19 cellular contexts compared by ENCODE assay signal in the genomic region with DNA sequence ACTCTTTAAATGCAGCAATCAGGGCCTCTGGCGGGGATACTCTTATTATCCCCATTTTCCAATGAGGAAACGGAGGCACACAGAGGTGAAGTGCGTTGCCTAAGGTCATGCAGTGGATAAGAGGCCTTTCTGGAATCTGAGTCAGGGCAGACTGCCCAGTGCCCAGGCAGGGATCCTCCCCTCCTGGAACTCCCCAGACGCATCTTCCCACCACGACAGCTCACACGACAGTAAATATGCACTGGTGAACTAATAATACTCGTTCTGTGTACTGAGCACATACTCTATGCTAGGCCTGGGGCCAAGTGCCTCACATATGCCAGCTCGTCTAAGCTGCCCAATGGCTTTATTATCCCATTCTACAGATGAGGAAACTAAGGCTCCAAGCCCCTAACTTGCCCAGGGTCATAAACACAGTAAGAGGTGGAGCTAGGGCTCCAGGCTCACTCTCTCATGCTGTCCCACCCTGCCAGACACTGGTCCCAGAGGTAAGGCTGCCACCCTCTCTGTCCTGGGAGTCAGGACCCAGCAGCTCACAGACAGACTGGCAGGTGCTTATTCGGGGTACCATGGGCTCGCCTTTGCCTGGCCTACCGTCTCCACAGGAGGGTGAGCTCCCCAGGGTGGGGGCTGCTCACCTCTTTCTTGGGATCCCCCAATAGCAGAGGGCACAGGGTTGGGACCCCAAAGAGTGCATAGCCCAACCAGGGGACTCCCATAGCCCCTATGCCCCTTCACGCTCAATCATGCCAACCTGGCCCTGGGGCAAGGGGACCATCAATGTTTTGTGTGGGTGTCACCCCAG. TPM values are rescaled to one million over a fixed set of nuclear protein-coding genes. Genes with fewer than 3 reads are reported as not detected.
DNase-seq lines count a peak whose midpoint lies in the region; ATAC-seq, FAIRE-seq and TF ChIP-seq lines count a peak whose summit lies in the region.
"Had no signal": no experiment of that assay in that cellular context is flagged by ENCODE, and none has a peak within 500 bp of the region (broad histone marks: within the 10 kb centered on the region; RNA-seq: fewer than 3 reads in every experiment).

No MANE protein-coding gene starts in this region.

- peaks cover 8% of the 10 kb centered on the region for H3K9me3 Mint-ChIP-seq in T-helper 2 cell treated with Interferon-gamma antibody and Interleukin-4, amounts not matched to agents 5 μg/mL and 100 μg/mL, for 36 hours
- H3K9me3 Mint-ChIP-seq in activated naive CD8-positive, alpha-beta T cell treated with anti-CD3 and anti-CD28 coated beads for 36 hours, result peaks cover 12% of the 10 kb centered on the region
- no peaks in the 10 kb centered on the region for H3K9me3 Mint-ChIP-seq in natural killer cell treated with Interleukin-12 subunit alpha and Interleukin-12 subunit beta and Interleukin-15 and Interleukin-18, amount 100 ng/mL, for 72 hours
- peaks cover 18% of the 10 kb centered on the region for H3K9me3 Mint-ChIP-seq in MCF 10A (ENCODE audit: unreplicated experiment)

- POLR2A ChIA-PET in MCF 10A (lab: Yijun Ruan, JAX), result no interaction called here

- no peak for TF ChIP-seq CTCF in MCF 10A (IDR thresholded peaks at IDR 0.05; ENCODE audit: unreplicated experiment)

- no peak for ATAC-seq in natural killer cell treated with Interleukin-12 subunit alpha and Interleukin-12 subunit beta and Interleukin-15 and Interleukin-18, amount 100 ng/mL, for 72 hours

- peak overlapping the region; percentile 96 for H3K4me3 Mint-ChIP-seq in T-helper 2 cell treated with Interferon-gamma antibody and Interleukin-4, amounts not matched to agents 5 μg/mL and 100 μg/mL, for 36 hours
- H3K4me3 Mint-ChIP-seq in activated naive CD8-positive, alpha-beta T cell treated with anti-CD3 and anti-CD28 coated beads for 36 hours, result peak overlapping the region; percentile 91
- peak overlapping the region; percentile 95 for H3K4me3 Mint-ChIP-seq in natural killer cell treated with Interleukin-12 subunit alpha and Interleukin-12 subunit beta and Interleukin-15 and Interleukin-18, amount 100 ng/mL, for 72 hours
- H3K4me3 Mint-ChIP-seq in MCF 10A (ENCODE audit: unreplicated experiment), result no peak overlapping the region

- H3K27me3 Mint-ChIP-seq in T-helper 2 cell treated with Interferon-gamma antibody and Interleukin-4, amounts not matched to agents 5 μg/mL and 100 μg/mL, for 36 hours (ENCODE audit: low read depth), result no peaks in the 10 kb centered on the region
- no peaks in the 10 kb centered on the region for H3K27me3 Mint-ChIP-seq in activated naive CD8-positive, alpha-beta T cell treated with anti-CD3 and anti-CD28 coated beads for 36 hours
- H3K27me3 Mint-ChIP-seq in natural killer cell treated with Interleukin-12 subunit alpha and Interleukin-12 subunit beta and Interleukin-15 and Interleukin-18, amount 100 ng/mL, for 72 hours, result no peaks in the 10 kb centered on the region
- peaks cover 35% of the 10 kb centered on the region for H3K27me3 Mint-ChIP-seq in MCF 10A (ENCODE audit: insufficient read depth, unreplicated experiment)

- CTCF ChIA-PET in MCF 10A (lab: Yijun Ruan, JAX), result interaction anchor here (0.7 kb wide), 1 partner anchor 58 kb away, joined by 3 read pairs; no protein-coding TSS in a partner anchor

- DNase-seq in T-helper 2 cell treated with Interferon-gamma antibody and Interleukin-4, amounts not matched to agents 5 μg/mL and 100 μg/mL, for 36 hours (ENCODE audit: low spot score), result no peak
- no peak for DNase-seq in T-helper 2 cell
- no peak for DNase-seq in GM19239 (ENCODE audit: insufficient read length, low spot score)
- no peak for DNase-seq in activated naive CD8-positive, alpha-beta T cell treated with anti-CD3 and anti-CD28 coated beads for 36 hours
- DNase-seq in natural killer cell treated with Interleukin-12 subunit alpha and Interleukin-12 subunit beta and Interleukin-15 and Interleukin-18, amount 100 ng/mL, for 72 hours (ENCODE audit: low spot score), result no peak
- DNase-seq in NCI-H2029 (lab: John Stamatoyannopoulos, UW), result no peak
- no peak for DNase-seq in HPDE6-E6E7 (ENCODE audit: extremely low spot score)
- DNase-seq in MCF 10A (ENCODE audit: unreplicated experiment), result no peak
- DNase-seq: 8988T, Calu3, GDM1, GOT3, hypothalamus, naive B cell, NCI-H1417 treated with DMSO at 0.1 percent for 48 hours, uterus had no signal

- H3K36me3 Mint-ChIP-seq in T-helper 2 cell treated with Interferon-gamma antibody and Interleukin-4, amounts not matched to agents 5 μg/mL and 100 μg/mL, for 36 hours (ENCODE audit: low read depth), result peaks cover 57% of the 10 kb centered on the region
- peaks cover 53% of the 10 kb centered on the region for H3K36me3 Mint-ChIP-seq in activated naive CD8-positive, alpha-beta T cell treated with anti-CD3 and anti-CD28 coated beads for 36 hours
- H3K36me3 Mint-ChIP-seq in natural killer cell treated with Interleukin-12 subunit alpha and Interleukin-12 subunit beta and Interleukin-15 and Interleukin-18, amount 100 ng/mL, for 72 hours, result peaks cover 37% of the 10 kb centered on the region
- no peaks in the 10 kb centered on the region for H3K36me3 Mint-ChIP-seq in MCF 10A (ENCODE audit: insufficient read depth, unreplicated experiment)

- H3K27ac Mint-ChIP-seq in T-helper 2 cell treated with Interferon-gamma antibody and Interleukin-4, amounts not matched to agents 5 μg/mL and 100 μg/mL, for 36 hours, result peak overlapping the region; percentile 95
- H3K27ac Mint-ChIP-seq in activated naive CD8-positive, alpha-beta T cell treated with anti-CD3 and anti-CD28 coated beads for 36 hours, result peak overlapping the region; percentile 90
- H3K27ac Mint-ChIP-seq in natural killer cell treated with Interleukin-12 subunit alpha and Interleukin-12 subunit beta and Interleukin-15 and Interleukin-18, amount 100 ng/mL, for 72 hours, result peak overlapping the region; percentile 90 to 98
- no peak overlapping the region for H3K27ac Mint-ChIP-seq in MCF 10A (ENCODE audit: low read depth, unreplicated experiment)

- no TSS peak for BruUV-seq in MCF 10A (replicated peaks; lab: Mats Ljungman, UMichigan)

- FAIRE-seq in GM19239 (lab: Jason Lieb, UNC), result peak; percentile 44
- FAIRE-seq: TTC549 had no signal

- H3K4me1 Mint-ChIP-seq in T-helper 2 cell treated with Interferon-gamma antibody and Interleukin-4, amounts not matched to agents 5 μg/mL and 100 μg/mL, for 36 hours (ENCODE audit: low read depth), result peaks cover 61% of the 10 kb centered on the region
- H3K4me1 Mint-ChIP-seq in activated naive CD8-positive, alpha-beta T cell treated with anti-CD3 and anti-CD28 coated beads for 36 hours, result peaks cover 53% of the 10 kb centered on the region
- peaks cover 77 to 79% of the 10 kb centered on the region in 2 donors for H3K4me1 Mint-ChIP-seq in natural killer cell treated with Interleukin-12 subunit alpha and Interleukin-12 subunit beta and Interleukin-15 and Interleukin-18, amount 100 ng/mL, for 72 hours (ENCODE audit: low read depth in 2 of 2)
- peaks cover 6% of the 10 kb centered on the region for H3K4me1 Mint-ChIP-seq in MCF 10A (ENCODE audit: insufficient read depth, unreplicated experiment)

- intact Hi-C loops in MCF 10A (cut with micrococcal nuclease), result no loop called here

RNA-seq across cellular contexts. Expression of gene IL2RB, which starts 2.3 kb away (rescaled TPM):
- total RNA-seq in activated naive CD8-positive, alpha-beta T cell treated with anti-CD3 and anti-CD28 coated beads for 36 hours, result 100 to 1,000 TPM; 148 to 149 TPM
- 100 to 1,000 TPM; 508 to 635 TPM for total RNA-seq in natural killer cell treated with Interleukin-12 subunit alpha and Interleukin-12 subunit beta and Interleukin-15 and Interleukin-18, amount 100 ng/mL, for 72 hours
- not detected in 2 replicates for total RNA-seq in MCF 10A (2022)
- total RNA-seq: Calu3, dermis microvascular lymphatic vessel endothelial cell, SJSA1 had no signal

RNA-seq across cellular contexts. Expression of gene TMPRSS6, which starts 37.9 kb away (rescaled TPM):
- total RNA-seq in activated naive CD8-positive, alpha-beta T cell treated with anti-CD3 and anti-CD28 coated beads for 36 hours, result 1 to 10 TPM; 1.8 to 2.0 TPM
- 1 to 10 TPM; 1.8 to 1.9 TPM for total RNA-seq in natural killer cell treated with Interleukin-12 subunit alpha and Interleukin-12 subunit beta and Interleukin-15 and Interleukin-18, amount 100 ng/mL, for 72 hours
- not detected in 2 replicates for total RNA-seq in MCF 10A (2022)
- total RNA-seq: Calu3, dermis microvascular lymphatic vessel endothelial cell, SJSA1, uterus had no signal

RNA-seq across cellular contexts. Expression of gene C1QTNF6, which starts 40.7 kb away (rescaled TPM):
- 1 to 10 TPM; 2.7 to 3.2 TPM for total RNA-seq in activated naive CD8-positive, alpha-beta T cell treated with anti-CD3 and anti-CD28 coated beads for 36 hours
- 1 to 10 TPM; 1.3 to 3.9 TPM for total RNA-seq in natural killer cell treated with Interleukin-12 subunit alpha and Interleukin-12 subunit beta and Interleukin-15 and Interleukin-18, amount 100 ng/mL, for 72 hours
- 6.6 and 11.6 TPM in 2 replicates for total RNA-seq in MCF 10A (2022)

Comparison
In these comparisons a context has a peak if more than half of its experiments do, and no peak if none do; other contexts are left out.
1. RNA of gene IL2RB, which starts 2.3 kb away (total RNA-seq): 508 to 635 TPM in natural killer cell treated with Interleukin-12 subunit alpha and Interleukin-12 subunit beta and Interleukin-15 and Interleukin-18, amount 100 ng/mL, for 72 hours and 148 to 149 TPM in activated naive CD8-positive, alpha-beta T cell treated with anti-CD3 and anti-CD28 coated beads for 36 hours; not detected in MCF 10A; every median in the first group is over 100 times any median in the second.